17 cellular contexts compared by ENCODE assay signal in the genomic region with DNA sequence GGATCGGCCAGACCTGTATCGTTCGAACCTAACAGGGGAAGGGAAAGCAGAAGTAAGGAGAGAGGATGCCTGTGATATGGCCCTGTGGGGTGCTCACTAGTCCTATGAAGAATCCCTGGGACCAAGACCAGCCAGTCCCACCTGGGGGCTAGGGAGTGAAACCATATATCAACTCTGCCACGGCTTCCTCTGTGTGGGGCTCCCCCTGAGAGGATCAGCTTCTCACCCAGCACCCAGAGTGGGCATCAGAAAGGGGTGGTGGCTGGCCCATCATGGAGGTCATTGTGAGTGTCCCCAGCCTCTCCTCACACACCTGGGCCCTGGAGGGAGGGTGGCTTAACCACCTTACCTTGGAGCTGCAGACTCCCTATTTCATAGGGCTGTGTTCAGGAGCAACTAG. TPM values are rescaled to one million over a fixed set of nuclear protein-coding genes. Genes with fewer than 3 reads are reported as not detected.
DNase-seq lines count a peak whose midpoint lies in the region; ATAC-seq and TF ChIP-seq lines count a peak whose summit lies in the region.
"Had no signal": no experiment of that assay in that cellular context is flagged by ENCODE, and none has a peak within 500 bp of the region (broad histone marks: within the 10 kb centered on the region; RNA-seq: fewer than 3 reads in every experiment).

No MANE protein-coding gene starts in this region.

- H2BK20ac ChIP-seq in IMR-90 (ENCODE audit: low read depth, low read length) = no peak overlapping the region

- intact Hi-C loops in left ventricle myocardium superior (cut with micrococcal nuclease) (no loop called here), Right ventricle myocardium inferior (cut with DNase I) (no loop called here), IMR-90 (cut with micrococcal nuclease) (no loop called here)

- H3K4me3 ChIP-seq in IMR-90 (ENCODE audit: insufficient read depth, low read depth, low read length) = no peak overlapping the region
- H3K4me3 ChIP-seq in mesenchymal stem cell (ENCODE audit: insufficient read depth in 1 of 2, low read depth in 1 of 2, low read length in 2 of 2) = no peak overlapping the region
- H3K4me3 ChIP-seq in osteoblast (ENCODE audit: insufficient read depth, low read length) = no peak overlapping the region
- H3K4me3 ChIP-seq: A549, GM23248 had no signal

- H3K4me1 ChIP-seq in IMR-90 (ENCODE audit: control insufficient read depth, insufficient read depth, low read length) (peaks cover 5% of the 10 kb centered on the region; the same call in 1 of the 2 replicates), mesenchymal stem cell (ENCODE audit: control insufficient read depth, insufficient read depth, low read depth, low read length) (peaks cover 4% of the 10 kb centered on the region), osteoblast (ENCODE audit: insufficient read depth, low read length) (no peaks in the 10 kb centered on the region)
- H3K4me1 ChIP-seq: A549 had no signal

- no peak overlapping the region for H3K18ac ChIP-seq in IMR-90 (ENCODE audit: low read depth, low read length)
- no peak overlapping the region for H3K18ac ChIP-seq in mesenchymal stem cell (ENCODE audit: low read depth in 1 of 2, low read length in 2 of 2)

- H2BK5ac ChIP-seq in IMR-90 (ENCODE audit: low read depth, low read length, poor library complexity, severe bottlenecking) (no peak overlapping the region), mesenchymal stem cell (ENCODE audit: low read depth, low read length, poor library complexity, severe bottlenecking) (no peak overlapping the region)

- H4K8ac ChIP-seq in IMR-90 (ENCODE audit: low read depth in 2 of 2, low read length in 2 of 2) (no peak overlapping the region), mesenchymal stem cell (ENCODE audit: low read length) (no peak overlapping the region)

- no peak for TF ChIP-seq RAD21 in IMR-90 (IDR thresholded peaks at IDR 0.05; ENCODE audit: low read length)

- H2BK12ac ChIP-seq in mesenchymal stem cell (ENCODE audit: low read length in 2 of 2) = no peak overlapping the region

- no peak overlapping the region for H4K5ac ChIP-seq in IMR-90 (ENCODE audit: low read depth, low read length)

- in situ Hi-C loops in IMR-90 (cut with MboI; ENCODE audit: low sequenced_read_pairs) = no loop called here

- H3K27ac ChIP-seq in IMR-90 (ENCODE audit: insufficient read depth, low read length) (no peak overlapping the region), mesenchymal stem cell (ENCODE audit: low read length, poor library complexity, severe bottlenecking) (no peak overlapping the region), osteoblast (ENCODE audit: low read depth, low read length) (no peak overlapping the region)
- H3K27ac ChIP-seq: 22Rv1, A549, GM23248, HL-60 had no signal

- H3K36me3 ChIP-seq in IMR-90 (ENCODE audit: control insufficient read depth, insufficient read depth, low read length) = peaks cover 24% of the 10 kb centered on the region
- peaks cover 47 to 54% of the 10 kb centered on the region in 2 experiments for H3K36me3 ChIP-seq in mesenchymal stem cell (ENCODE audit: control insufficient read depth in 1 of 2, insufficient read depth in 2 of 2, low read depth in 1 of 2, low read length in 2 of 2)
- H3K36me3 ChIP-seq in osteoblast (ENCODE audit: insufficient read depth, low read length) = peaks cover 15% of the 10 kb centered on the region

- H3K9me3 ChIP-seq in IMR-90 (ENCODE audit: control insufficient read depth, insufficient read depth, low read length) (no peaks in the 10 kb centered on the region), mesenchymal stem cell (ENCODE audit: control insufficient read depth, low read length) (no peaks in the 10 kb centered on the region), osteoblast (ENCODE audit: low read depth, low read length) (no peaks in the 10 kb centered on the region)
- H3K9me3 ChIP-seq: A549 had no signal

- H3K56ac ChIP-seq in IMR-90 (ENCODE audit: extremely low read depth, insufficient read depth, low read length) = no peak overlapping the region

- H3K14ac ChIP-seq in IMR-90 (replicated peaks; ENCODE audit: low read depth, low read length) = no peak overlapping the region
- H3K14ac ChIP-seq in mesenchymal stem cell (ENCODE audit: low read length in 2 of 2) = no peak overlapping the region

- no peak overlapping the region for H3K4me2 ChIP-seq in IMR-90 (ENCODE audit: low read depth, low read length)
- no peak overlapping the region for H3K4me2 ChIP-seq in mesenchymal stem cell (ENCODE audit: low read length, poor library complexity, severe bottlenecking)
- no peak overlapping the region for H3K4me2 ChIP-seq in osteoblast (ENCODE audit: insufficient read depth, low read length)
- H3K4me2 ChIP-seq: A549 had no signal

- WGBS in IMR-90 (ENCODE audit: extremely low coverage in 2 of 2, insufficient read length in 1 of 2), 2 experiments = no CpG with 5 or more reads among the region's 4 CpGs
- WGBS in mesenchymal stem cell = 98% methylated on average over 4 of the region's 4 CpGs

- H3K4ac ChIP-seq in IMR-90 (ENCODE audit: low read depth, low read length) (no peak overlapping the region), mesenchymal stem cell (ENCODE audit: low read depth in 1 of 2, low read length in 2 of 2) (no peak overlapping the region)

- dilution Hi-C loops in IMR-90 (cut with HindIII; ENCODE audit: low sequenced_read_pairs, unreplicated experiment) = no loop called here

- H2AFZ ChIP-seq in IMR-90 (replicated peaks; ENCODE audit: low read length, poor library complexity) = no peak overlapping the region
- no peak overlapping the region for H2AFZ ChIP-seq in mesenchymal stem cell (ENCODE audit: low read depth, low read length)
- H2AFZ ChIP-seq in osteoblast (ENCODE audit: low read length) = no peak overlapping the region
- H2AFZ ChIP-seq: GM23248 had no signal

- ATAC-seq in left ventricle myocardium superior (no peak), Right ventricle myocardium inferior (no peak), IMR-90 (ENCODE audit: low read depth) (no peak), HG02798 (IDR thresholded peaks at IDR 0.05; ENCODE audit: poor library complexity, unreplicated experiment) (no peak)

- H3K27me3 ChIP-seq in IMR-90 (ENCODE audit: control insufficient read depth, insufficient read depth, low read length) (no peaks in the 10 kb centered on the region), mesenchymal stem cell (ENCODE audit: control insufficient read depth in 1 of 2, insufficient read depth in 1 of 2, low read length in 2 of 2) (no peaks in the 10 kb centered on the region), osteoblast (ENCODE audit: insufficient read depth, low read length) (no peaks in the 10 kb centered on the region)

- no peaks in the 10 kb centered on the region for H3K79me2 ChIP-seq in osteoblast (ENCODE audit: insufficient read depth, low read length)

- H4K20me1 ChIP-seq in IMR-90 (ENCODE audit: insufficient read depth, low read length) (no peaks in the 10 kb centered on the region), osteoblast (ENCODE audit: insufficient read depth, low read length) (peaks cover 7% of the 10 kb centered on the region)

- TF ChIP-seq POLR2A in IMR-90 (IDR thresholded peaks at IDR 0.05; ENCODE audit: low read depth, low read length) = no peak

- H3K23ac ChIP-seq in IMR-90 (ENCODE audit: low read depth, low read length) (no peak overlapping the region), mesenchymal stem cell (ENCODE audit: low read length in 2 of 2) (no peak overlapping the region)

- H2BK120ac ChIP-seq in IMR-90 (ENCODE audit: low read depth, low read length) (no peak overlapping the region), mesenchymal stem cell (ENCODE audit: low read depth, low read length) (no peak overlapping the region)

- POLR2A ChIA-PET in IMR-90 (lab: Charles Lee; ENCODE audit: unreplicated experiment) = no interaction called here

- H2BK15ac ChIP-seq in IMR-90 (ENCODE audit: low read depth, low read length) = no peak overlapping the region
- H2BK15ac ChIP-seq in mesenchymal stem cell (ENCODE audit: low read depth, poor library complexity, severe bottlenecking) = peak overlapping the region; percentile 67

- H2AK5ac ChIP-seq in IMR-90 (ENCODE audit: low read depth, low read length) (peak overlapping the region; percentile 17; the same call in 1 of the 2 replicates), mesenchymal stem cell (ENCODE audit: low read length, severe bottlenecking) (no peak overlapping the region)

- TF ChIP-seq CTCF in IMR-90 (conservative IDR thresholded peaks at IDR 0.05; ENCODE audit: low read depth, low read length) (no peak), osteoblast (IDR thresholded peaks at IDR 0.05; ENCODE audit: extremely low read depth, low read depth, low read length) (no peak)

- H3K9ac ChIP-seq in IMR-90 (ENCODE audit: low read depth, low read length) (no peak overlapping the region), mesenchymal stem cell (ENCODE audit: low read length) (no peak overlapping the region)
- H3K9ac ChIP-seq: GM23248 had no signal

- H4K91ac ChIP-seq in IMR-90 (ENCODE audit: insufficient read depth, low read depth, low read length) (no peak overlapping the region), mesenchymal stem cell (ENCODE audit: low read length) (peak overlapping the region; percentile 28)

- CTCF ChIA-PET in IMR-90 (lab: Yijun Ruan, JAX) = no interaction called here

- no peak overlapping the region for H2AK9ac ChIP-seq in IMR-90 (replicated peaks; ENCODE audit: low read depth, low read length, poor library complexity)

- peak; percentile 14 for DNase-seq in left ventricle myocardium superior
- DNase-seq in Right ventricle myocardium inferior (ENCODE audit: missing footprints) = no peak
- DNase-seq in IMR-90 = no peak
- DNase-seq in mesenchymal stem cell = no peak
- DNase-seq in osteoblast (ENCODE audit: insufficient read length, low spot score, missing footprints) = peak; percentile 61
- DNase-seq in activated gamma-delta T cell (lab: John Stamatoyannopoulos, UW) = no peak
- DNase-seq: AML-193; CD4-positive, alpha-beta memory T cell; DMS153; DMS79; GDM1; GM23248; HCEC 1CT had no signal

- no TSS peak for BruUV-seq in IMR-90 (replicated peaks; lab: Mats Ljungman, UMichigan)

- peaks cover 10% of the 10 kb centered on the region; the same call in 1 of the 2 replicates for H3K9me1 ChIP-seq in IMR-90 (ENCODE audit: insufficient read depth, low read length)

- peaks cover 0 to 16% of the 10 kb centered on the region in 2 experiments; a peak in 3 of 4 replicates for H3K79me1 ChIP-seq in IMR-90 (ENCODE audit: low read depth in 1 of 2, low read length in 2 of 2)
- H3K79me1 ChIP-seq in mesenchymal stem cell (replicated peaks; ENCODE audit: low read length, poor library complexity, severe bottlenecking) = peaks cover 4% of the 10 kb centered on the region

TF ChIP-seq in IMR-90, 13 proteins besides CTCF, POLR2A, EP300 and RAD21 (continues in another document):
- no peak for TF ChIP-seq MAZ (IDR thresholded peaks at IDR 0.05; ENCODE audit: borderline replicate concordance, low read depth, low read length)
- TF ChIP-seq RCOR1 (IDR thresholded peaks at IDR 0.05; ENCODE audit: insufficient replicate concordance, low read length) = no peak

RNA-seq across cellular contexts. Expression of a gene that starts 30.1 kb away (rescaled TPM):
- total RNA-seq in left ventricle myocardium superior (15.2 TPM), Right ventricle myocardium inferior (18.9 TPM), IMR-90 (2012; rRNA removed) (3.3 and 3.4 TPM in 2 replicates), osteoblast (115 and 133 TPM in 2 replicates)
- polyA plus RNA-seq in IMR-90 (2012; rRNA removed) = 20.4 and 22.3 TPM in 2 replicates
- polyA plus RNA-seq in IMR-90 (2012; cell fraction: cytosol; rRNA removed) = 16.2 and 23.6 TPM in 2 replicates
- polyA plus RNA-seq in IMR-90 (2012; cell fraction: nucleus; rRNA removed; ENCODE audit: low replicate concordance) = 82.8 and 188 TPM in 2 replicates
- 89.9 TPM for polyA plus RNA-seq in mesenchymal stem cell (2013, experiment 1 of 2)
- polyA plus RNA-seq in mesenchymal stem cell (2013, experiment 2 of 2) = 89.1 TPM

Comparison
In these comparisons a context has a peak if more than half of its experiments do, and no peak if none do; other contexts are left out.
1. DNase-seq: peak in left ventricle myocardium superior (single experiment) and osteoblast (single experiment); none in Right ventricle myocardium inferior (single experiment), IMR-90 (single experiment), mesenchymal stem cell (single experiment) and activated gamma-delta T cell (single experiment).